Comparison of ENCODE assay signal across 25 cellular contexts in genomic region chr4:168059251-168059650, GRCh38. TPM values are rescaled to one million over a fixed set of nuclear protein-coding genes. Genes with fewer than 3 reads are reported as not detected.
DNase-seq lines count a peak whose midpoint lies in the region; ATAC-seq and TF ChIP-seq lines count a peak whose summit lies in the region.
"Had no signal": no experiment of that assay in that cellular context is flagged by ENCODE, and none has a peak within 500 bp of the region (broad histone marks: within the 10 kb centered on the region; RNA-seq: fewer than 3 reads in every experiment).

No MANE protein-coding gene starts in this region.

- CTCF ChIA-PET in MCF 10A (lab: Yijun Ruan, JAX), result interaction anchor here (0.7 kb wide), 1 partner anchor 632 kb away, joined by 3 read pairs; no protein-coding TSS in a partner anchor
- CTCF ChIA-PET in activated CD8-positive, alpha-beta memory T cell treated with anti-CD3 and anti-CD28 coated beads, Interleukin-2, amount 10 ng/mL, durations not matched to agents 7 days and 5 days (lab: Charles Lee), result no interaction called here

- H3K27ac ChIP-seq in breast epithelium (no peak overlapping the region), foreskin keratinocyte (no peak overlapping the region)
- H3K27ac ChIP-seq: 22Rv1, BLaER1, heart left ventricle, lower lobe of right lung, stomach had no signal

- H3K4me1 ChIP-seq in breast epithelium (no peaks in the 10 kb centered on the region), foreskin keratinocyte (no peaks in the 10 kb centered on the region)
- H3K4me1 ChIP-seq: BLaER1, HAP-1, heart left ventricle, lower lobe of right lung, stomach had no signal

- no TSS peak for BruUV-seq in MCF 10A (replicated peaks; lab: Mats Ljungman, UMichigan)

- DNase-seq in MCF 10A (ENCODE audit: unreplicated experiment) (peak; percentile 5), breast epithelium (ENCODE audit: low spot score in 2 of 2) (no peak), astrocyte of the spinal cord (ENCODE audit: low read depth, low spot score) (peak; percentile 62), foreskin keratinocyte (peak in 1 of 2 donors; percentile 40), anterior cingulate cortex (lab: John Stamatoyannopoulos, UW) (no peak)
- no peak for DNase-seq in activated CD8-positive, alpha-beta memory T cell treated with anti-CD3 and anti-CD28 coated beads, Interleukin-2, amount 10 ng/mL, durations not matched to agents 7 days and 5 days
- DNase-seq: activated CD4-positive, alpha-beta T cell treated with anti-CD3 and anti-CD28 coated beads for 36 hours; heart left ventricle; immature natural killer cell; lower lobe of right lung; NCI-H1105 treated with DMSO at 0.1 percent for 48 hours; NCI-H524 treated with DMSO at 0.1 percent for 48 hours; occipital lobe; stimulated activated CD4-positive, alpha-beta T cell treated with anti-CD3 and anti-CD28 coated beads, Interleukin-12 subunit alpha, Interleukin-12 subunit beta, amount 100 ng/mL, for 4 hours; stomach; SW 1271 had no signal

- H3K27me3 ChIP-seq in breast epithelium (no peaks in the 10 kb centered on the region), foreskin keratinocyte (no peaks in the 10 kb centered on the region)
- H3K27me3 ChIP-seq: BLaER1, heart left ventricle, stomach had no signal

- H3K27me3 Mint-ChIP-seq in MCF 10A (ENCODE audit: insufficient read depth, unreplicated experiment), result no peaks in the 10 kb centered on the region
- H3K27me3 Mint-ChIP-seq in activated CD8-positive, alpha-beta memory T cell treated with anti-CD3 and anti-CD28 coated beads, Interleukin-2, amount 10 ng/mL, durations not matched to agents 7 days and 5 days, result no peaks in the 10 kb centered on the region
- H3K27me3 Mint-ChIP-seq: activated CD4-positive, alpha-beta T cell treated with anti-CD3 and anti-CD28 coated beads for 36 hours; type B pancreatic cell had no signal

- no peaks in the 10 kb centered on the region for H3K9me3 Mint-ChIP-seq in MCF 10A (ENCODE audit: unreplicated experiment)
- no peaks in the 10 kb centered on the region for H3K9me3 Mint-ChIP-seq in activated CD8-positive, alpha-beta memory T cell treated with anti-CD3 and anti-CD28 coated beads, Interleukin-2, amount 10 ng/mL, durations not matched to agents 7 days and 5 days (ENCODE audit: low read depth)
- H3K9me3 Mint-ChIP-seq: type B pancreatic cell had no signal

- intact Hi-C loops in MCF 10A (cut with micrococcal nuclease) (no loop called here), breast epithelium (cut with DNase I; ENCODE audit: low total_unique reads) (no loop called here)

- no peak for TF ChIP-seq POLR2A in breast epithelium (IDR thresholded peaks at IDR 0.05)

- TF ChIP-seq CTCF in MCF 10A (IDR thresholded peaks at IDR 0.05; ENCODE audit: unreplicated experiment), result no peak
- no peak for TF ChIP-seq CTCF in breast epithelium (IDR thresholded peaks at IDR 0.05)
- no peak for TF ChIP-seq CTCF in astrocyte of the spinal cord (IDR thresholded peaks at IDR 0.05; ENCODE audit: low read depth, low read length)
- no peak for TF ChIP-seq CTCF in foreskin keratinocyte (conservative IDR thresholded peaks at IDR 0.05)

- no peaks in the 10 kb centered on the region for H3K36me3 Mint-ChIP-seq in MCF 10A (ENCODE audit: insufficient read depth, unreplicated experiment)
- H3K36me3 Mint-ChIP-seq in activated CD8-positive, alpha-beta memory T cell treated with anti-CD3 and anti-CD28 coated beads, Interleukin-2, amount 10 ng/mL, durations not matched to agents 7 days and 5 days, result no peaks in the 10 kb centered on the region
- H3K36me3 Mint-ChIP-seq: activated naive CD4-positive, alpha-beta T cell treated with anti-CD3 and anti-CD28 coated beads, Interleukin-2, amount 50 U/mL, for 72 hours; immature natural killer cell; type B pancreatic cell had no signal

- in situ Hi-C loops in astrocyte of the spinal cord (cut with HindIII; ENCODE audit: low sequenced_read_pairs), result no loop called here

- POLR2A ChIA-PET in MCF 10A (lab: Yijun Ruan, JAX), result no interaction called here

- no peaks in the 10 kb centered on the region for H3K36me3 ChIP-seq in breast epithelium
- H3K36me3 ChIP-seq: BLaER1, HAP-1, heart left ventricle, lower lobe of right lung, stomach had no signal

- no peaks in the 10 kb centered on the region for H3K9me3 ChIP-seq in breast epithelium
- H3K9me3 ChIP-seq: BLaER1, HAP-1, heart left ventricle, lower lobe of right lung, stomach had no signal

- H3K27ac Mint-ChIP-seq in MCF 10A (ENCODE audit: low read depth, unreplicated experiment), result no peak overlapping the region
- H3K27ac Mint-ChIP-seq in activated CD8-positive, alpha-beta memory T cell treated with anti-CD3 and anti-CD28 coated beads, Interleukin-2, amount 10 ng/mL, durations not matched to agents 7 days and 5 days, result no peak overlapping the region
- H3K27ac Mint-ChIP-seq: activated CD4-positive, alpha-beta T cell treated with anti-CD3 and anti-CD28 coated beads for 36 hours; activated naive CD4-positive, alpha-beta T cell treated with anti-CD3 and anti-CD28 coated beads, Interleukin-2, amount 50 U/mL, for 72 hours; immature natural killer cell; type B pancreatic cell had no signal

- H3K4me3 ChIP-seq in breast epithelium (no peak overlapping the region), astrocyte of the spinal cord (ENCODE audit: low read depth, low read length) (no peak overlapping the region)
- H3K4me3 ChIP-seq: BLaER1, HAP-1, heart left ventricle, lower lobe of right lung, stomach had no signal

- ATAC-seq in foreskin keratinocyte (peak; percentile 46), GM21825 (IDR thresholded peaks at IDR 0.05; ENCODE audit: unreplicated experiment) (no peak), GM18868 (IDR thresholded peaks at IDR 0.05; ENCODE audit: unreplicated experiment) (no peak)
- no peak for ATAC-seq in activated CD8-positive, alpha-beta memory T cell treated with anti-CD3 and anti-CD28 coated beads, Interleukin-2, amount 10 ng/mL, durations not matched to agents 7 days and 5 days
- ATAC-seq: activated CD4-positive, alpha-beta T cell treated with anti-CD3 and anti-CD28 coated beads for 36 hours; activated naive CD4-positive, alpha-beta T cell treated with anti-CD3 and anti-CD28 coated beads, Interleukin-2, amount 50 U/mL, for 72 hours; esophagus mucosa; heart left ventricle; lower lobe of right lung had no signal

- H3K4me1 Mint-ChIP-seq in MCF 10A (ENCODE audit: insufficient read depth, unreplicated experiment), result no peaks in the 10 kb centered on the region
- H3K4me1 Mint-ChIP-seq in activated CD8-positive, alpha-beta memory T cell treated with anti-CD3 and anti-CD28 coated beads, Interleukin-2, amount 10 ng/mL, durations not matched to agents 7 days and 5 days, result no peaks in the 10 kb centered on the region
- H3K4me1 Mint-ChIP-seq: activated CD4-positive, alpha-beta T cell treated with anti-CD3 and anti-CD28 coated beads for 36 hours; immature natural killer cell had no signal

- H3K4me3 Mint-ChIP-seq in MCF 10A (ENCODE audit: unreplicated experiment), result no peak overlapping the region
- no peak overlapping the region for H3K4me3 Mint-ChIP-seq in activated CD8-positive, alpha-beta memory T cell treated with anti-CD3 and anti-CD28 coated beads, Interleukin-2, amount 10 ng/mL, durations not matched to agents 7 days and 5 days
- H3K4me3 Mint-ChIP-seq: activated CD4-positive, alpha-beta T cell treated with anti-CD3 and anti-CD28 coated beads for 36 hours; immature natural killer cell; type B pancreatic cell had no signal

RNA-seq across cellular contexts. Expression of gene ANXA10, which starts 33.1 kb away (rescaled TPM):
- total RNA-seq in MCF 10A (2022) (not detected in 2 replicates), breast epithelium (not detected), foreskin keratinocyte (not detected in 2 replicates)
- not detected in 2 replicates for polyA plus RNA-seq in foreskin keratinocyte
- not detected for total RNA-seq in activated CD8-positive, alpha-beta memory T cell treated with anti-CD3 and anti-CD28 coated beads, Interleukin-2, amount 10 ng/mL, durations not matched to agents 7 days and 5 days
- total RNA-seq: activated CD4-positive, alpha-beta T cell treated with anti-CD3 and anti-CD28 coated beads for 36 hours; activated naive CD4-positive, alpha-beta T cell treated with anti-CD3 and anti-CD28 coated beads, Interleukin-2, amount 50 U/mL, for 72 hours; cardiac septum; esophagus mucosa; heart left ventricle; lower lobe of right lung; occipital lobe had no signal
- polyA plus RNA-seq: heart left ventricle, immature natural killer cell had no signal

Comparison
In these comparisons a context has a peak if more than half of its experiments do, and no peak if none do; other contexts are left out.
1. DNase-seq: peak in MCF 10A (single experiment) and astrocyte of the spinal cord (single experiment); none in breast epithelium (0 of 2), anterior cingulate cortex (0 of 58) and activated CD8-positive, alpha-beta memory T cell treated with anti-CD3 and anti-CD28 coated beads, Interleukin-2, amount 10 ng/mL, durations not matched to agents 7 days and 5 days (single experiment).